Comparison of ENCODE assay signal across 1 cellular context in genomic region chr11:64305691-64306562, GRCh38.
TF ChIP-seq lines count a peak whose summit lies in the region.

No MANE protein-coding gene starts in this region.

TF ChIP-seq in HepG2, 621 proteins besides CTCF, POLR2A, EP300 and RAD21 (continued from another document and continues in another):
- TF ChIP-seq ZFX (CRISPR knock-in tag; IDR thresholded peaks at IDR 0.05; ENCODE audit: low read depth) (peak; percentile 49), NR1H2 (CRISPR knock-in tag; IDR thresholded peaks at IDR 0.05; ENCODE audit: borderline replicate concordance, low read depth) (no peak), ZNF274 (CRISPR knock-in tag; IDR thresholded peaks at IDR 0.05) (no peak), ZNF142 (CRISPR knock-in tag; IDR thresholded peaks at IDR 0.05) (no peak), ZNF550 (CRISPR knock-in tag; IDR thresholded peaks at IDR 0.05; ENCODE audit: borderline replicate concordance) (no peak), PAXIP1 (CRISPR knock-in tag; conservative IDR thresholded peaks at IDR 0.05) (peak; percentile 55), ZNF547 (CRISPR knock-in tag; IDR thresholded peaks at IDR 0.05) (peak; percentile 38; the same call in 1 of the 2 replicates), ZNF333 (CRISPR knock-in tag; IDR thresholded peaks at IDR 0.05; ENCODE audit: borderline replicate concordance) (peak; percentile 51; the same call in 1 of the 2 replicates), MYC (CRISPR knock-in tag; IDR thresholded peaks at IDR 0.05; ENCODE audit: borderline replicate concordance) (peak; percentile 80; the same call in 1 of the 2 replicates), ATF3 (CRISPR knock-in tag; IDR thresholded peaks at IDR 0.05) (no peak), TOE1 (CRISPR knock-in tag; IDR thresholded peaks at IDR 0.05) (no peak), DR1 (CRISPR knock-in tag; IDR thresholded peaks at IDR 0.05) (peak; percentile 53; the same call in 1 of the 2 replicates), ZNF143 (CRISPR knock-in tag; IDR thresholded peaks at IDR 0.05) (no peak; the same call in 1 of the 2 replicates), MNT (IDR thresholded peaks at IDR 0.05) (peak; percentile 2), TIGD3 (CRISPR knock-in tag; IDR thresholded peaks at IDR 0.05; ENCODE audit: borderline replicate concordance) (no peak), ZNF260 (CRISPR knock-in tag; IDR thresholded peaks at IDR 0.05; ENCODE audit: borderline replicate concordance, low read depth) (no peak), NFKB2 (CRISPR knock-in tag; IDR thresholded peaks at IDR 0.05; ENCODE audit: borderline replicate concordance) (peak; percentile 67; the same call in 1 of the 2 replicates), GABPB1 (CRISPR knock-in tag; IDR thresholded peaks at IDR 0.05) (peak; percentile 82), FOXJ3 (CRISPR knock-in tag; IDR thresholded peaks at IDR 0.05; ENCODE audit: borderline replicate concordance) (no peak), POLR2AphosphoS5 (IDR thresholded peaks at IDR 0.05; ENCODE audit: low read depth, low read length) (peak; percentile 47; the same call in 1 of the 2 replicates), ZNF431 (CRISPR knock-in tag; IDR thresholded peaks at IDR 0.05; ENCODE audit: borderline replicate concordance, low read depth) (no peak), ZNF790 (CRISPR knock-in tag; IDR thresholded peaks at IDR 0.05; ENCODE audit: borderline replicate concordance) (peak; percentile 3; the same call in 1 of the 2 replicates), AGO1 (IDR thresholded peaks at IDR 0.05; ENCODE audit: low read depth, low read length, poor library complexity, severe bottlenecking) (no peak), ZNF691 (CRISPR knock-in tag; IDR thresholded peaks at IDR 0.05; ENCODE audit: borderline replicate concordance, low read depth) (no peak), MXD4 (CRISPR knock-in tag; IDR thresholded peaks at IDR 0.05) (peak; percentile 90), PRDM10 (CRISPR knock-in tag; IDR thresholded peaks at IDR 0.05; ENCODE audit: low read depth) (no peak), ARNT2 (CRISPR knock-in tag; IDR thresholded peaks at IDR 0.05; ENCODE audit: low read depth) (0 out of 2 replicates have a peak, but pooled peaks have one; percentile 60), ZSCAN12 (CRISPR knock-in tag; IDR thresholded peaks at IDR 0.05) (no peak), CAMTA2 (CRISPR knock-in tag; IDR thresholded peaks at IDR 0.05; ENCODE audit: borderline replicate concordance) (no peak), ZNF589 (CRISPR knock-in tag; conservative IDR thresholded peaks at IDR 0.05) (no peak), ZNF329 (CRISPR knock-in tag; IDR thresholded peaks at IDR 0.05; ENCODE audit: low read depth) (peak; percentile 43; the same call in 1 of the 2 replicates)
- TF ChIP-seq, protein P1, sequence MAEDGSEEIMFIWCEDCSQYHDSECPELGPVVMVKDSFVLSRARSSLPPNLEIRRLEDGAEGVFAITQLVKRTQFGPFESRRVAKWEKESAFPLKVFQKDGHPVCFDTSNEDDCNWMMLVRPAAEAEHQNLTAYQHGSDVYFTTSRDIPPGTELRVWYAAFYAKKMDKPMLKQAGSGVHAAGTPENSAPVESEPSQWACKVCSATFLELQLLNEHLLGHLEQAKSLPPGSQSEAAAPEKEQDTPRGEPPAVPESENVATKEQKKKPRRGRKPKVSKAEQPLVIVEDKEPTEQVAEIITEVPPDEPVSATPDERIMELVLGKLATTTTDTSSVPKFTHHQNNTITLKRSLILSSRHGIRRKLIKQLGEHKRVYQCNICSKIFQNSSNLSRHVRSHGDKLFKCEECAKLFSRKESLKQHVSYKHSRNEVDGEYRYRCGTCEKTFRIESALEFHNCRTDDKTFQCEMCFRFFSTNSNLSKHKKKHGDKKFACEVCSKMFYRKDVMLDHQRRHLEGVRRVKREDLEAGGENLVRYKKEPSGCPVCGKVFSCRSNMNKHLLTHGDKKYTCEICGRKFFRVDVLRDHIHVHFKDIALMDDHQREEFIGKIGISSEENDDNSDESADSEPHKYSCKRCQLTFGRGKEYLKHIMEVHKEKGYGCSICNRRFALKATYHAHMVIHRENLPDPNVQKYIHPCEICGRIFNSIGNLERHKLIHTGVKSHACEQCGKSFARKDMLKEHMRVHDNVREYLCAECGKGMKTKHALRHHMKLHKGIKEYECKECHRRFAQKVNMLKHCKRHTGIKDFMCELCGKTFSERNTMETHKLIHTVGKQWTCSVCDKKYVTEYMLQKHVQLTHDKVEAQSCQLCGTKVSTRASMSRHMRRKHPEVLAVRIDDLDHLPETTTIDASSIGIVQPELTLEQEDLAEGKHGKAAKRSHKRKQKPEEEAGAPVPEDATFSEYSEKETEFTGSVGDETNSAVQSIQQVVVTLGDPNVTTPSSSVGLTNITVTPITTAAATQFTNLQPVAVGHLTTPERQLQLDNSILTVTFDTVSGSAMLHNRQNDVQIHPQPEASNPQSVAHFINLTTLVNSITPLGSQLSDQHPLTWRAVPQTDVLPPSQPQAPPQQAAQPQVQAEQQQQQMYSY (CRISPR knock-in tag; IDR thresholded peaks at IDR 0.05) = peak; percentile 89
- TF ChIP-seq, protein P2, sequence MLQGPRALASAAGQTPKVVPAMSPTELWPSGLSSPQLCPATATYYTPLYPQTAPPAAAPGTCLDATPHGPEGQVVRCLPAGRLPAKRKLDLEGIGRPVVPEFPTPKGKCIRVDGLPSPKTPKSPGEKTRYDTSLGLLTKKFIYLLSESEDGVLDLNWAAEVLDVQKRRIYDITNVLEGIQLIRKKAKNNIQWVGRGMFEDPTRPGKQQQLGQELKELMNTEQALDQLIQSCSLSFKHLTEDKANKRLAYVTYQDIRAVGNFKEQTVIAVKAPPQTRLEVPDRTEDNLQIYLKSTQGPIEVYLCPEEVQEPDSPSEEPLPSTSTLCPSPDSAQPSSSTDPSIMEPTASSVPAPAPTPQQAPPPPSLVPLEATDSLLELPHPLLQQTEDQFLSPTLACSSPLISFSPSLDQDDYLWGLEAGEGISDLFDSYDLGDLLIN (CRISPR knock-in tag; IDR thresholded peaks at IDR 0.05; ENCODE audit: borderline replicate concordance) = no peak
